ENCODE assay signal across 15 cellular contexts in the genomic region with DNA sequence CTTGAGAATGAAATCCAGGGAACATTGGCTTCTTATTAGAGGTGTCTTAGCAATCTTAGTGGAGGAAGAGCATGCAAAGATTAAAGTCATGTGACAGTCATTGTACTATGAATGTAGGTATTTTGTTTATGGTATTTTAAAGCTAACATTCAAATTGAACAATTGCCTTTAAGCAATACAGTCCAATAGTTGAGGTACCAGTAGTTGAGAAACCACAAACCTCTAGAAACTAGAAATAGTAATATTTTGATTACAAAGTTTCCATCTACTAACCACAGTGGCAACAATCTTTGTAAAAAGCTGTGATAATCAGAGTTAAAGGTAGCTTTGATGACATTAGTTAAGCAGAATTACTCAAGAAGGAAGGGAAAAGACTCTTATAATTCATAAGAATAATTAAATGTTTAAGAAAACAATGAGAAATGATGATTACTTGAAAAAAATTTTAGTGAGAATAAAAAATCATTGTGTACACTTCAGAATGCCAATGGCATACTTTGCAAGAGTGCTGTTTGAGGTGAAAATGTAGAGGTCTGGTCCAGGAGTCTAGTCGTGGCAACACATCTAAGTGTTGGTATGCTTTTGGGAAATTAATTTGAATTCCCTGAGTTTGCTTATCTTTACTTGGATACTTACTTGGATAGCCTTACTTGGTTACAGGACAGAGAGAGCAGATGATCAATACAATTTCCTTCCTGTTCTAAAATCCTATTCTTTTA.
DNase-seq lines count a peak whose midpoint lies in the region; ATAC-seq lines count a peak whose summit lies in the region.
"Had no signal": no experiment of that assay in that cellular context is flagged by ENCODE, and none has a peak within 500 bp of the region (broad histone marks: within the 10 kb centered on the region; RNA-seq: fewer than 3 reads in every experiment).

No MANE protein-coding gene starts in this region.

- H3K4me1 Mint-ChIP-seq in activated CD8-positive, alpha-beta memory T cell treated with anti-CD3 and anti-CD28 coated beads, Interleukin-2, amount 10 ng/mL, durations not matched to agents 7 days and 5 days = no peaks in the 10 kb centered on the region
- H3K4me1 Mint-ChIP-seq: activated naive CD4-positive, alpha-beta T cell treated with anti-CD3 and anti-CD28 coated beads, Interleukin-2, amount 50 U/mL, for 24 hours; natural killer cell had no signal

- H3K27ac Mint-ChIP-seq in activated CD8-positive, alpha-beta memory T cell treated with anti-CD3 and anti-CD28 coated beads, Interleukin-2, amount 10 ng/mL, durations not matched to agents 7 days and 5 days = no peak overlapping the region
- H3K27ac Mint-ChIP-seq: activated CD8-positive, alpha-beta T cell treated with anti-CD3 and anti-CD28 coated beads, Interleukin-2, amount 10 ng/mL, durations not matched to agents 7 days and 5 days; activated naive CD4-positive, alpha-beta T cell treated with anti-CD3 and anti-CD28 coated beads, Interleukin-2, amount 50 U/mL, for 24 hours; natural killer cell had no signal

- CTCF ChIA-PET in activated CD8-positive, alpha-beta memory T cell treated with anti-CD3 and anti-CD28 coated beads, Interleukin-2, amount 10 ng/mL, durations not matched to agents 7 days and 5 days (lab: Charles Lee) = no interaction called here

- DNase-seq in T1000 (lab: John Stamatoyannopoulos, UW) (no peak), DMS79 (lab: John Stamatoyannopoulos, UW) (no peak), midbrain (lab: John Stamatoyannopoulos, UW) (no peak)
- DNase-seq in activated CD8-positive, alpha-beta memory T cell treated with anti-CD3 and anti-CD28 coated beads, Interleukin-2, amount 10 ng/mL, durations not matched to agents 7 days and 5 days = no peak
- DNase-seq: activated CD8-positive, alpha-beta T cell treated with anti-CD3 and anti-CD28 coated beads, Interleukin-2, amount 10 ng/mL, durations not matched to agents 7 days and 5 days; head of caudate nucleus; natural killer cell; NCI-H1092; NCI-H524 treated with DMSO at 0.1 percent for 48 hours; sigmoid colon had no signal

- peaks cover 3% of the 10 kb centered on the region for H3K27me3 Mint-ChIP-seq in activated CD8-positive, alpha-beta memory T cell treated with anti-CD3 and anti-CD28 coated beads, Interleukin-2, amount 10 ng/mL, durations not matched to agents 7 days and 5 days

- no peaks in the 10 kb centered on the region for H3K36me3 Mint-ChIP-seq in activated CD8-positive, alpha-beta memory T cell treated with anti-CD3 and anti-CD28 coated beads, Interleukin-2, amount 10 ng/mL, durations not matched to agents 7 days and 5 days
- H3K36me3 Mint-ChIP-seq: activated naive CD4-positive, alpha-beta T cell treated with anti-CD3 and anti-CD28 coated beads, Interleukin-2, amount 50 U/mL, for 24 hours; natural killer cell had no signal

- no peaks in the 10 kb centered on the region for H3K9me3 Mint-ChIP-seq in activated CD8-positive, alpha-beta memory T cell treated with anti-CD3 and anti-CD28 coated beads, Interleukin-2, amount 10 ng/mL, durations not matched to agents 7 days and 5 days (ENCODE audit: low read depth)
- H3K9me3 Mint-ChIP-seq: activated naive CD4-positive, alpha-beta T cell treated with anti-CD3 and anti-CD28 coated beads, Interleukin-2, amount 50 U/mL, for 24 hours had no signal

- ATAC-seq in GM19023 (IDR thresholded peaks at IDR 0.05; ENCODE audit: unreplicated experiment) (peak; percentile 83), GM21529 (IDR thresholded peaks at IDR 0.05; ENCODE audit: unreplicated experiment) (peak; percentile 96), HG03025 (IDR thresholded peaks at IDR 0.05; ENCODE audit: low FRiP score, unreplicated experiment) (peak; percentile 76), HG03571 (IDR thresholded peaks at IDR 0.05; ENCODE audit: unreplicated experiment) (peak; percentile 60)
- ATAC-seq in activated CD8-positive, alpha-beta memory T cell treated with anti-CD3 and anti-CD28 coated beads, Interleukin-2, amount 10 ng/mL, durations not matched to agents 7 days and 5 days = no peak
- ATAC-seq: activated CD8-positive, alpha-beta T cell treated with anti-CD3 and anti-CD28 coated beads, Interleukin-2, amount 10 ng/mL, durations not matched to agents 7 days and 5 days; natural killer cell had no signal

- H3K4me3 Mint-ChIP-seq in activated CD8-positive, alpha-beta memory T cell treated with anti-CD3 and anti-CD28 coated beads, Interleukin-2, amount 10 ng/mL, durations not matched to agents 7 days and 5 days = no peak overlapping the region
- H3K4me3 Mint-ChIP-seq: activated CD8-positive, alpha-beta T cell treated with anti-CD3 and anti-CD28 coated beads, Interleukin-2, amount 10 ng/mL, durations not matched to agents 7 days and 5 days; activated naive CD4-positive, alpha-beta T cell treated with anti-CD3 and anti-CD28 coated beads, Interleukin-2, amount 50 U/mL, for 24 hours; natural killer cell had no signal
